In genomic region chr13:112728375-112729126, GRCh38 we compare ENCODE assay signal across 15 cellular contexts.
"Had no signal": no experiment of that assay in that cellular context is flagged by ENCODE, and none has a peak within 500 bp of the region (broad histone marks: within the 10 kb centered on the region; RNA-seq: fewer than 3 reads in every experiment).

No MANE protein-coding gene starts in this region.

- H3K27ac Mint-ChIP-seq: activated CD4-positive, alpha-beta memory T cell treated with anti-CD3 and anti-CD28 coated beads for 36 hours; activated naive CD8-positive, alpha-beta T cell treated with anti-CD3 and anti-CD28 coated beads, Interleukin-2, amount 10 ng/mL, durations not matched to agents 7 days and 5 days; activated T-cell treated with anti-CD3 and anti-CD28 coated beads, Interleukin-2, amount 50 U/mL, for 72 hours; natural killer cell had no signal

- H3K4me3 Mint-ChIP-seq: activated CD4-positive, alpha-beta memory T cell treated with anti-CD3 and anti-CD28 coated beads for 36 hours; activated naive CD8-positive, alpha-beta T cell treated with anti-CD3 and anti-CD28 coated beads, Interleukin-2, amount 10 ng/mL, durations not matched to agents 7 days and 5 days; activated T-cell treated with anti-CD3 and anti-CD28 coated beads, Interleukin-2, amount 50 U/mL, for 72 hours; natural killer cell had no signal

- DNase-seq: activated CD4-positive, alpha-beta memory T cell treated with anti-CD3 and anti-CD28 coated beads for 36 hours; activated CD4-positive, alpha-beta T cell treated with anti-CD3 and anti-CD28 coated beads for 1 hour; activated naive CD8-positive, alpha-beta T cell treated with anti-CD3 and anti-CD28 coated beads, Interleukin-2, amount 10 ng/mL, durations not matched to agents 7 days and 5 days; activated T-cell treated with anti-CD3 and anti-CD28 coated beads, Interleukin-2, amount 50 U/mL, for 72 hours; anterior cingulate cortex; left colon; mammary epithelial cell; natural killer cell; retina; stimulated activated CD4-positive, alpha-beta T cell treated with anti-CD3 and anti-CD28 coated beads, Interleukin-2, amount 100 ng/mL, for 24 hours; stimulated activated naive CD4-positive, alpha-beta T cell; T-helper 9 cell; transverse colon had no signal

- H3K27me3 Mint-ChIP-seq: activated CD4-positive, alpha-beta memory T cell treated with anti-CD3 and anti-CD28 coated beads for 36 hours; activated naive CD8-positive, alpha-beta T cell treated with anti-CD3 and anti-CD28 coated beads, Interleukin-2, amount 10 ng/mL, durations not matched to agents 7 days and 5 days had no signal

- H3K36me3 Mint-ChIP-seq: activated CD4-positive, alpha-beta memory T cell treated with anti-CD3 and anti-CD28 coated beads for 36 hours; activated naive CD8-positive, alpha-beta T cell treated with anti-CD3 and anti-CD28 coated beads, Interleukin-2, amount 10 ng/mL, durations not matched to agents 7 days and 5 days; natural killer cell had no signal

- H3K9me3 Mint-ChIP-seq: activated CD4-positive, alpha-beta memory T cell treated with anti-CD3 and anti-CD28 coated beads for 36 hours; activated naive CD8-positive, alpha-beta T cell treated with anti-CD3 and anti-CD28 coated beads, Interleukin-2, amount 10 ng/mL, durations not matched to agents 7 days and 5 days; activated T-cell treated with anti-CD3 and anti-CD28 coated beads, Interleukin-2, amount 50 U/mL, for 72 hours; natural killer cell had no signal

- H3K9me3 ChIP-seq: gastroesophageal sphincter, ovary, transverse colon had no signal

- H3K27me3 ChIP-seq: gastroesophageal sphincter, ovary, transverse colon had no signal

- H3K27ac ChIP-seq: gastroesophageal sphincter, ovary, transverse colon had no signal

- H3K36me3 ChIP-seq: gastroesophageal sphincter, ovary, transverse colon had no signal

- H3K4me3 ChIP-seq: gastroesophageal sphincter, ovary, transverse colon had no signal

- ATAC-seq: activated T-cell treated with anti-CD3 and anti-CD28 coated beads, Interleukin-2, amount 50 U/mL, for 72 hours; gastroesophageal sphincter; left colon; natural killer cell had no signal
